In genomic region chr1:179016694-179017382, GRCh38 we compare ENCODE assay signal across 8 cellular contexts. TPM values are rescaled to one million over a fixed set of nuclear protein-coding genes. Genes with fewer than 3 reads are reported as not detected.
DNase-seq lines count a peak whose midpoint lies in the region; ATAC-seq, FAIRE-seq and TF ChIP-seq lines count a peak whose summit lies in the region.

No MANE protein-coding gene starts in this region.

- no peak overlapping the region for H4K5ac ChIP-seq in H1 (ENCODE audit: insufficient read length, low read depth, low read length)

- H3K18ac ChIP-seq in H1 (ENCODE audit: extremely low read depth, low read length) = no peak overlapping the region

- no peak overlapping the region for H3K9ac ChIP-seq in H1 (replicated peaks in 1 of 4; ENCODE audit: extremely low read depth in 1 of 4, low read depth in 3 of 4, low read length in 3 of 4)

- TF ChIP-seq CTCF in H1 (IDR thresholded peaks at IDR 0.05; ENCODE audit: control extremely low read depth in 1 of 3, insufficient read depth in 1 of 3, low read depth in 1 of 3, low read length in 3 of 3) = no peak
- no peak for TF ChIP-seq CTCF in mucosa of descending colon (IDR thresholded peaks at IDR 0.05)

- H2AK5ac ChIP-seq in H1 (ENCODE audit: low read depth, low read length) = no peak overlapping the region

- no peak overlapping the region for H2BK20ac ChIP-seq in H1 (ENCODE audit: low read length)

- 88% methylated on average over 5 of the region's 5 CpGs; no CpG with 5 or more reads in 1 of the 2 experiments for WGBS in H1 (ENCODE audit: extremely low coverage in 1 of 2, insufficient coverage in 1 of 2, insufficient read length in 1 of 2, insufficient replicate concordance in 2 of 2, low coverage in 1 of 2, low lambda C conversion rate in 2 of 2, missing lambda C conversion rate in 1 of 2), 2 experiments

- H2AFZ ChIP-seq in H1 (ENCODE audit: low read length) = peak overlapping the region; percentile 51; the same call in 1 of the 2 replicates

- no peaks in the 10 kb centered on the region for H3K79me2 ChIP-seq in H1 (ENCODE audit: control insufficient read depth in 1 of 2, insufficient read depth in 2 of 2, low read length in 2 of 2)

- H3K56ac ChIP-seq in H1 (replicated peaks; ENCODE audit: insufficient read length, low read depth, low read length) = no peak overlapping the region

- TF ChIP-seq POLR2A in H1 (IDR thresholded peaks at IDR 0.05; ENCODE audit: control extremely low read depth in 1 of 2, low read depth in 2 of 2, low read length in 2 of 2) (no peak), GM18505 (IDR thresholded peaks at IDR 0.05; ENCODE audit: borderline replicate concordance, extremely low read depth, insufficient read depth, insufficient read length) (no peak)

- no peak overlapping the region for H3K27ac ChIP-seq in H1 (ENCODE audit: low read depth, low read length)

- no peak overlapping the region for H3K4me2 ChIP-seq in H1 (ENCODE audit: insufficient read depth in 1 of 2, low read depth in 2 of 2, low read length in 2 of 2)

- intact Hi-C loops in mucosa of descending colon (cut with DNase I, micrococcal nuclease) = no loop called here

- no peaks in the 10 kb centered on the region for H3K79me1 ChIP-seq in H1 (ENCODE audit: low read depth, low read length)

- ATAC-seq in mucosa of descending colon (peak; percentile 97), GM18505 (IDR thresholded peaks at IDR 0.05; ENCODE audit: unreplicated experiment) (no peak)

- no peaks in the 10 kb centered on the region for H3K36me3 ChIP-seq in H1 (ENCODE audit: control insufficient read depth in 2 of 4, insufficient read depth in 4 of 4, low read length in 3 of 4)
- H3K36me3 ChIP-seq in mucosa of descending colon (ENCODE audit: low read depth) = no peaks in the 10 kb centered on the region

- H2BK15ac ChIP-seq in H1 (ENCODE audit: low read length) = no peak overlapping the region

- no peak overlapping the region for H4K8ac ChIP-seq in H1 (ENCODE audit: extremely low read depth, insufficient read depth, low read length)

- no peaks in the 10 kb centered on the region for H4K20me1 ChIP-seq in H1 (replicated peaks in 1 of 2; ENCODE audit: control insufficient read depth in 1 of 2, insufficient read depth in 2 of 2, low read length in 2 of 2)

- DNase-seq in GM04503 (ENCODE audit: low read depth) = peak; percentile 85
- DNase-seq in NCI-H82 (lab: John Stamatoyannopoulos, UW) = peak; percentile 79
- no peak for DNase-seq in H1 (ENCODE audit: low read depth in 1 of 2, low spot score in 2 of 2)
- DNase-seq in mucosa of descending colon = peak; percentile 96 to 100 (median 98)
- DNase-seq in stimulated activated CD4-positive, alpha-beta T cell treated with anti-CD3 and anti-CD28 coated beads, Interleukin-12 subunit alpha, Interleukin-12 subunit beta, amount 100 ng/mL, for 4 hours = no peak
- DNase-seq in stimulated activated naive CD4-positive, alpha-beta T cell treated with Interleukin-2 at 50 U/mL for 16 hours (lab: John Stamatoyannopoulos, UW) = no peak
- no peak for DNase-seq in stimulated activated CD4-positive, alpha-beta T cell treated with anti-CD3 and anti-CD28 coated beads, Interleukin-1b, Interleukin-23, amount 100 ng/mL, for 48 hours

- FAIRE-seq in H1 (lab: Jason Lieb, UNC) = no peak

- no peak for TF ChIP-seq EP300 in H1 (IDR thresholded peaks at IDR 0.05; ENCODE audit: borderline replicate concordance in 1 of 2, low read depth in 2 of 2, low read length in 2 of 2)

- no peaks in the 10 kb centered on the region for H3K23me2 ChIP-seq in H1 (ENCODE audit: low read depth, low read length)

- no peak overlapping the region for H2BK12ac ChIP-seq in H1 (ENCODE audit: low read depth, low read length)

- H3K14ac ChIP-seq in H1 (ENCODE audit: insufficient read length) = no peak overlapping the region

- no peaks in the 10 kb centered on the region for H3K4me1 ChIP-seq in H1 (replicated peaks in 1 of 4; ENCODE audit: control insufficient read depth in 3 of 4, insufficient read depth in 4 of 4, low read length in 3 of 4)
- peaks cover 23% of the 10 kb centered on the region for H3K4me1 ChIP-seq in mucosa of descending colon (ENCODE audit: low read depth)

- no peak overlapping the region for H3K4me3 ChIP-seq in H1 (ENCODE audit: extremely low read depth in 1 of 4, insufficient read depth in 2 of 4, low read depth in 3 of 4, low read length in 4 of 4)
- H3K4me3 ChIP-seq in mucosa of descending colon = no peak overlapping the region

- no peak overlapping the region for H4K91ac ChIP-seq in H1 (replicated peaks; ENCODE audit: insufficient read length, low read length)

- no peak for TF ChIP-seq RAD21 in H1 (IDR thresholded peaks at IDR 0.05 in 1 of 2, conservative IDR thresholded peaks at IDR 0.05 in 1 of 2; ENCODE audit: low read depth in 2 of 2, low read length in 2 of 2)

- no peaks in the 10 kb centered on the region for H3K27me3 ChIP-seq in H1 (replicated peaks in 1 of 4; ENCODE audit: control insufficient read depth in 3 of 4, extremely low read depth in 1 of 4, insufficient read depth in 3 of 4, low read length in 3 of 4)

- H3K23ac ChIP-seq in H1 (ENCODE audit: insufficient read length) = no peak overlapping the region

- H2BK120ac ChIP-seq in H1 (replicated peaks; ENCODE audit: low read depth, low read length) = no peak overlapping the region

- POLR2A ChIA-PET in H1 (lab: Charles Lee; ENCODE audit: partially characterized antibody) = interaction anchor here (0.6 kb wide), 1 partner anchor 979 kb away, joined by 6 read pairs; no protein-coding TSS in a partner anchor

- CTCF ChIA-PET in H1 (lab: Charles Lee; ENCODE audit: partially characterized antibody) = interaction anchor here (0.7 to 2.3 kb wide), 6 partner anchors 10 to 490 kb away, joined by 3 to 19 read pairs (median 4); no protein-coding TSS in a partner anchor

- H3K4ac ChIP-seq in H1 (replicated peaks; ENCODE audit: insufficient read length, low read depth, low read length) = no peak overlapping the region

- 0 out of 2 replicates have a peak overlapping the region, but pooled peaks have one; percentile 21 for H2BK5ac ChIP-seq in H1 (ENCODE audit: low read depth, low read length)

- H3K9me3 ChIP-seq in H1 (ENCODE audit: insufficient read depth in 2 of 2, low read depth in 1 of 2, low read length in 1 of 2) (no peaks in the 10 kb centered on the region), mucosa of descending colon (no peaks in the 10 kb centered on the region)

TF ChIP-seq in H1, 55 proteins besides CTCF, POLR2A, EP300 and RAD21:
- TF ChIP-seq MAFK (IDR thresholded peaks at IDR 0.05; ENCODE audit: low read depth, low read length) = no peak
- TF ChIP-seq CHD1 (IDR thresholded peaks at IDR 0.05; ENCODE audit: low read depth, low read length) = no peak

RNA-seq across cellular contexts. Expression of gene FAM20B, which starts 8.9 kb away (rescaled TPM):
- total RNA-seq in H1 (2021; fragmentation: NEBNext Ultra II Directional; extraction: Animal tissue kit (Norgen Biotek cat#: 25700)) = 36.3 and 36.6 TPM in 2 replicates
- polyA plus RNA-seq in H1 (2011; rRNA removed) = 6.3 and 8.3 TPM in 2 replicates
- polyA plus RNA-seq in H1 (2011; cell fraction: cytosol; rRNA removed) = 10.3 TPM
- polyA plus RNA-seq in H1 (2011; cell fraction: nucleus; rRNA removed) = 9.4 TPM
- polyA plus RNA-seq in H1 (2012, experiment 1 of 2) = 12.6 to 21.2 TPM (median 13.9 TPM) in 4 replicates
- polyA plus RNA-seq in H1 (2012, experiment 2 of 2) = 2.7 TPM
- polyA plus RNA-seq in H1 (2013, experiment 1 of 2) = 18.2 TPM
- polyA plus RNA-seq in H1 (2013, experiment 2 of 2) = 18.7 TPM
- 36.1 and 43.3 TPM in 2 replicates for polyA minus RNA-seq in H1 (2011; rRNA and poly(A)+ RNA removed)
- polyA minus RNA-seq in H1 (2011; cell fraction: cytosol; rRNA and poly(A)+ RNA removed) = 14.0 TPM
- 17.0 TPM for polyA minus RNA-seq in H1 (2011; cell fraction: nucleus; rRNA and poly(A)+ RNA removed)
- 10 to 100 TPM; 28.6 to 86.8 (median 36.5) TPM for total RNA-seq in mucosa of descending colon

Comparison
In these comparisons a context has a peak if more than half of its experiments do, and no peak if none do; other contexts are left out.
1. DNase-seq: peak in GM04503 (single experiment), NCI-H82 (single experiment) and mucosa of descending colon (3 of 3); none in H1 (0 of 2), stimulated activated CD4-positive, alpha-beta T cell treated with anti-CD3 and anti-CD28 coated beads, Interleukin-12 subunit alpha, Interleukin-12 subunit beta, amount 100 ng/mL, for 4 hours (single experiment), stimulated activated naive CD4-positive, alpha-beta T cell treated with Interleukin-2 at 50 U/mL for 16 hours (single experiment) and stimulated activated CD4-positive, alpha-beta T cell treated with anti-CD3 and anti-CD28 coated beads, Interleukin-1b, Interleukin-23, amount 100 ng/mL, for 48 hours (single experiment).